Comparison of ENCODE assay signal across 10 cellular contexts in the genomic region with DNA sequence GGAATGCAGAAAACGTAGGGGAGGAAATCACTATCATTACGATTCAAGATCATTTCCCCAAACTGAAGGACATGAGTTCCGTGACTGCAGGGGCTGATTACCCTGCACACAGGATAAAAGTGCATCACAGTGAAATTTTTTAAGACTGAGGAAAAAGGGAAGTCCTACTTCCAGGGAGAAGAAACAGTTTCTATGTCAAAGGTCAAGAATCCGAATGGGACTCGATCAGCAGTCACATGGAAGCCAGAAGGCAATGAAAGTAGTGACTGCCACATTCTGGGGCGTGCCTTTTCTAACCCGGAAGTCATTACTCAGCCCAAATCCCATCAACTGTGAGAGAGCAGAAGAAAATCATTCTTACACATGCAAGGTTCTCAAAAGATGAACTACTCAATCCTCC. TPM values are rescaled to one million over a fixed set of nuclear protein-coding genes. Genes with fewer than 3 reads are reported as not detected.
A peak's percentile ranks its signal among the peaks of the same experiment; 100 is the strongest.
DNase-seq lines count a peak whose midpoint lies in the region; ATAC-seq, FAIRE-seq and TF ChIP-seq lines count a peak whose summit lies in the region.
"Had no signal": no experiment of that assay in that cellular context is flagged by ENCODE, and none has a peak within 500 bp of the region (broad histone marks: within the 10 kb centered on the region; RNA-seq: fewer than 3 reads in every experiment).

No MANE protein-coding gene starts in this region.

- H2BK5ac ChIP-seq in H9 (ENCODE audit: insufficient read length, low read length) (no peak overlapping the region), mesendoderm (ENCODE audit: low read length) (no peak overlapping the region)

- no peaks in the 10 kb centered on the region for H3K23me2 ChIP-seq in H9 (ENCODE audit: insufficient read length, low read depth, low read length, poor library complexity, severe bottlenecking)

- H3K27me3 ChIP-seq in H9 (ENCODE audit: insufficient read depth, low read length): no peaks in the 10 kb centered on the region
- H3K27me3 ChIP-seq in WERI-Rb-1 (ENCODE audit: insufficient read depth, low read depth, severe bottlenecking): no peaks in the 10 kb centered on the region
- no peaks in the 10 kb centered on the region for H3K27me3 ChIP-seq in sigmoid colon
- H3K27me3 ChIP-seq in MM.1S (replicated peaks; ENCODE audit: insufficient read depth, low read length): no peaks in the 10 kb centered on the region
- no peaks in the 10 kb centered on the region for H3K27me3 ChIP-seq in mesendoderm (ENCODE audit: insufficient read depth, low read length, poor library complexity)

- H3K14ac ChIP-seq in H9 (ENCODE audit: insufficient read depth, low read length): no peak overlapping the region

- H3K18ac ChIP-seq in H9 (ENCODE audit: insufficient read length, low read depth, low read length): peak overlapping the region; percentile 30
- no peak overlapping the region for H3K18ac ChIP-seq in mesendoderm (ENCODE audit: low read length)

- H3K4me1 Mint-ChIP-seq in H9: peaks cover under 1% of the 10 kb centered on the region in 2 experiments; a peak in 3 of 4 replicates

- H2BK20ac ChIP-seq in H9 (ENCODE audit: low read depth, low read length, poor library complexity, severe bottlenecking): no peak overlapping the region

- no peaks in the 10 kb centered on the region for H3K9me3 Mint-ChIP-seq in H9
- H3K9me3 Mint-ChIP-seq: activated naive CD4-positive, alpha-beta T cell treated with anti-CD3 and anti-CD28 coated beads, Interleukin-2, amount 50 U/mL, for 72 hours; naive thymus-derived CD8-positive, alpha-beta T cell had no signal

- TF ChIP-seq EP300 in sigmoid colon (IDR thresholded peaks at IDR 0.05): no peak

- H3K4ac ChIP-seq in H9 (ENCODE audit: low read depth, low read length): no peak overlapping the region
- H3K4ac ChIP-seq in mesendoderm (ENCODE audit: low read depth, low read length): no peak overlapping the region

- intact Hi-C loops in left ventricle myocardium superior (cut with micrococcal nuclease) (no loop called here), sigmoid colon (cut with DNase I) (no loop called here)

- no peaks in the 10 kb centered on the region for H3K27me3 Mint-ChIP-seq in H9 (ENCODE audit: low read depth)
- H3K27me3 Mint-ChIP-seq: naive thymus-derived CD8-positive, alpha-beta T cell had no signal

- no CpG with 5 or more reads among the region's 7 CpGs for WGBS in H9 (ENCODE audit: extremely low coverage, insufficient read length, low lambda C conversion rate)
- WGBS in sigmoid colon, 2 donors: 38 to 58% methylated on average over 7 of the region's 7 CpGs
- no CpG with 5 or more reads among the region's 7 CpGs for WGBS in mesendoderm (ENCODE audit: extremely low coverage, insufficient coverage, low lambda C conversion rate)

- peaks cover 0 to 5% (median 4%) of the 10 kb centered on the region in 3 experiments; a peak in 2 of 7 replicates for H3K36me3 Mint-ChIP-seq in H9 (ENCODE audit: insufficient read depth in 1 of 3, low read depth in 3 of 3)

- H3F3A ChIP-seq in MM.1S (ENCODE audit: insufficient read depth, low read length): no peaks in the 10 kb centered on the region

- no peak overlapping the region for H3T11ph ChIP-seq in H9 (ENCODE audit: low read length)

- H3K9me3 ChIP-seq in H9 (ENCODE audit: control insufficient read depth, low read depth, low read length) (no peaks in the 10 kb centered on the region), WERI-Rb-1 (ENCODE audit: severe bottlenecking) (no peaks in the 10 kb centered on the region), sigmoid colon (no peaks in the 10 kb centered on the region), MM.1S (replicated peaks; ENCODE audit: insufficient read depth, low read length) (no peaks in the 10 kb centered on the region)

- H3K27ac ChIP-seq in H9 (ENCODE audit: insufficient read length, low read depth, low read length) (no peak overlapping the region), WERI-Rb-1 (peak overlapping the region; percentile 55), sigmoid colon (peak overlapping the region in 2 of 4 donors; percentile 12 to 69), MM.1S (ENCODE audit: low read length) (no peak overlapping the region), mesendoderm (ENCODE audit: low read depth, low read length) (no peak overlapping the region)

- FAIRE-seq in D721Med (lab: Jason Lieb, UNC): no peak

- H3K56ac ChIP-seq in H9 (ENCODE audit: insufficient read length, low read depth, low read length) (no peak overlapping the region), mesendoderm (ENCODE audit: low read length) (no peak overlapping the region)

- H3K9me2 ChIP-seq in MM.1S (replicated peaks; ENCODE audit: insufficient read depth, low read length): no peaks in the 10 kb centered on the region

- no peak overlapping the region for H2AFZ ChIP-seq in H9 (ENCODE audit: low read length)
- no peak overlapping the region for H2AFZ ChIP-seq in MM.1S (ENCODE audit: low read length)

- no peaks in the 10 kb centered on the region for H4K20me1 ChIP-seq in H9 (ENCODE audit: control insufficient read depth, insufficient read depth, insufficient read length)
- H4K20me1 ChIP-seq in MM.1S (ENCODE audit: insufficient read depth, low read length): no peaks in the 10 kb centered on the region

- H2AK5ac ChIP-seq in H9 (ENCODE audit: insufficient read length, low read length) (no peak overlapping the region), mesendoderm (ENCODE audit: low read length) (no peak overlapping the region)

- H3K27ac Mint-ChIP-seq in H9: no peak overlapping the region; a peak in 1 of 7 replicates

- H4K91ac ChIP-seq in H9 (ENCODE audit: insufficient read length, low read depth, low read length): no peak overlapping the region

- H4K5ac ChIP-seq in H9 (ENCODE audit: insufficient read length, low read depth, low read length) (no peak overlapping the region), mesendoderm (ENCODE audit: low read length) (no peak overlapping the region)

- no peak overlapping the region for H3K4me3 Mint-ChIP-seq in H9
- H3K4me3 Mint-ChIP-seq: naive thymus-derived CD8-positive, alpha-beta T cell had no signal

- DNase-seq in H9 (no peak), WERI-Rb-1 (peak; percentile 46), left ventricle myocardium superior (no peak), sigmoid colon (peak; percentile 64), D721Med (ENCODE audit: insufficient read length, low spot score) (no peak), MM.1S (no peak), GM10266 (ENCODE audit: extremely low spot score) (no peak), mesendoderm (no peak)
- DNase-seq: naive thymus-derived CD8-positive, alpha-beta T cell had no signal

- H3K4me3 ChIP-seq in WERI-Rb-1 (ENCODE audit: low read depth, low read length): peak overlapping the region; percentile 23; the same call in 1 of the 2 replicates
- no peak overlapping the region for H3K4me3 ChIP-seq in sigmoid colon
- no peak overlapping the region for H3K4me3 ChIP-seq in MM.1S (ENCODE audit: low read length)
- H3K4me3 ChIP-seq in mesendoderm (ENCODE audit: low read length): no peak overlapping the region

- H3K79me2 ChIP-seq in H9 (ENCODE audit: insufficient read depth, low read length) (0 out of 2 replicates have a peak, but pooled peaks cover 1% of the 10 kb centered on the region), MM.1S (ENCODE audit: low read length) (peaks cover 86% of the 10 kb centered on the region), mesendoderm (ENCODE audit: control insufficient read depth, insufficient read depth, low read length) (peaks cover 2% of the 10 kb centered on the region)

- H3K9ac ChIP-seq in H9 (ENCODE audit: extremely low read depth, insufficient read length, low read length) (no peak overlapping the region), MM.1S (ENCODE audit: low read length) (no peak overlapping the region), mesendoderm (ENCODE audit: low read length) (no peak overlapping the region)

- H3K4me1 ChIP-seq in H9 (ENCODE audit: insufficient read depth, low read length) (no peaks in the 10 kb centered on the region), sigmoid colon (peaks cover 0 to 28% (median 20%) of the 10 kb centered on the region in 4 donors), MM.1S (ENCODE audit: low read length) (no peaks in the 10 kb centered on the region), mesendoderm (ENCODE audit: control insufficient read depth, low read depth, low read length) (no peaks in the 10 kb centered on the region)

- H3K4me2 ChIP-seq in H9 (ENCODE audit: insufficient read depth, insufficient read length, low read length) (no peak overlapping the region), MM.1S (ENCODE audit: low read depth, low read length) (no peak overlapping the region), mesendoderm (ENCODE audit: low read length) (no peak overlapping the region)

- H3K36me3 ChIP-seq in WERI-Rb-1 (peaks cover 6% of the 10 kb centered on the region; the same call in 1 of the 2 replicates), sigmoid colon (no peaks in the 10 kb centered on the region), MM.1S (replicated peaks; ENCODE audit: insufficient read depth, low read length) (0 out of 2 replicates have a peak, but pooled peaks cover 3% of the 10 kb centered on the region), mesendoderm (ENCODE audit: control insufficient read depth, insufficient read depth, low read length) (no peaks in the 10 kb centered on the region)

- H4K8ac ChIP-seq in H9 (replicated peaks; ENCODE audit: insufficient read length, low read depth, low read length) (no peak overlapping the region), mesendoderm (ENCODE audit: low read depth, low read length) (no peak overlapping the region)

- TF ChIP-seq CTCF in H9 (conservative IDR thresholded peaks at IDR 0.05) (no peak), WERI-Rb-1 (IDR thresholded peaks at IDR 0.05; ENCODE audit: low read depth, low read length) (no peak), sigmoid colon (IDR thresholded peaks at IDR 0.05) (no peak), D721Med (IDR thresholded peaks at IDR 0.05; ENCODE audit: insufficient read depth, missing control alignments) (no peak), MM.1S (IDR thresholded peaks at IDR 0.05; ENCODE audit: low read length) (no peak), GM10266 (IDR thresholded peaks at IDR 0.05; ENCODE audit: control insufficient read depth, insufficient read depth, low read depth, missing control alignments) (no peak)

- no peak for TF ChIP-seq POLR2A in sigmoid colon (IDR thresholded peaks at IDR 0.05)

- ATAC-seq in left ventricle myocardium superior: peak; percentile 62
- ATAC-seq: activated naive CD4-positive, alpha-beta T cell treated with anti-CD3 and anti-CD28 coated beads, Interleukin-2, amount 50 U/mL, for 72 hours; naive thymus-derived CD8-positive, alpha-beta T cell had no signal

- H3K23ac ChIP-seq in H9 (ENCODE audit: insufficient read length, low read depth, low read length) (no peak overlapping the region), mesendoderm (ENCODE audit: low read length) (no peak overlapping the region)

- H2BK15ac ChIP-seq in H9 (ENCODE audit: low read depth, low read length) (no peak overlapping the region), mesendoderm (replicated peaks; ENCODE audit: low read depth) (no peak overlapping the region)

- H2BK12ac ChIP-seq in H9 (ENCODE audit: insufficient read length, low read depth, low read length): no peak overlapping the region

- no peaks in the 10 kb centered on the region for H3K79me1 ChIP-seq in H9 (ENCODE audit: insufficient read depth, low read depth, low read length, poor library complexity, severe bottlenecking)
- H3K79me1 ChIP-seq in mesendoderm (ENCODE audit: low read length): peaks cover 10% of the 10 kb centered on the region

- H2BK120ac ChIP-seq in H9 (ENCODE audit: low read depth, low read length, poor library complexity, severe bottlenecking) (no peak overlapping the region), mesendoderm (ENCODE audit: low read depth, low read length) (no peak overlapping the region)

RNA-seq across cellular contexts. Expression of gene ZZEF1, which starts 12.1 kb away (rescaled TPM):
- 17.4 and 22.1 TPM in 2 replicates for total RNA-seq in H9 (2021)
- 33.5 TPM for total RNA-seq in left ventricle myocardium superior
- 10 to 100 TPM; 40.0 to 93.9 (median 46.5) TPM for total RNA-seq in sigmoid colon
- 10 to 100 TPM; 11.4 to 56.0 (median 17.3) TPM for polyA plus RNA-seq in sigmoid colon
- 5.6 TPM for polyA plus RNA-seq in mesendoderm (2013, experiment 1 of 2)
- 5.8 TPM for polyA plus RNA-seq in mesendoderm (2013, experiment 2 of 2)

RNA-seq across cellular contexts. Expression of gene CYB5D2, which starts 12.3 kb away (rescaled TPM):
- 7.8 and 8.4 TPM in 2 replicates for total RNA-seq in H9 (2021)
- total RNA-seq in left ventricle myocardium superior: 6.8 TPM
- total RNA-seq in sigmoid colon: 10 to 100 TPM; 19.3 to 30.0 (median 21.5) TPM
- polyA plus RNA-seq in sigmoid colon: 10 to 100 TPM; 12.0 to 19.8 (median 12.3) TPM
- 2.6 TPM for polyA plus RNA-seq in mesendoderm (2013, experiment 1 of 2)
- 2.5 TPM for polyA plus RNA-seq in mesendoderm (2013, experiment 2 of 2)

Comparison
In these comparisons a context has a peak if more than half of its experiments do, and no peak if none do; other contexts are left out.
1. DNase-seq: peak in WERI-Rb-1 (single experiment) and sigmoid colon (single experiment); none in H9 (single experiment), left ventricle myocardium superior (single experiment), D721Med (single experiment), MM.1S (single experiment), GM10266 (single experiment) and mesendoderm (single experiment).